In the genomic region with DNA sequence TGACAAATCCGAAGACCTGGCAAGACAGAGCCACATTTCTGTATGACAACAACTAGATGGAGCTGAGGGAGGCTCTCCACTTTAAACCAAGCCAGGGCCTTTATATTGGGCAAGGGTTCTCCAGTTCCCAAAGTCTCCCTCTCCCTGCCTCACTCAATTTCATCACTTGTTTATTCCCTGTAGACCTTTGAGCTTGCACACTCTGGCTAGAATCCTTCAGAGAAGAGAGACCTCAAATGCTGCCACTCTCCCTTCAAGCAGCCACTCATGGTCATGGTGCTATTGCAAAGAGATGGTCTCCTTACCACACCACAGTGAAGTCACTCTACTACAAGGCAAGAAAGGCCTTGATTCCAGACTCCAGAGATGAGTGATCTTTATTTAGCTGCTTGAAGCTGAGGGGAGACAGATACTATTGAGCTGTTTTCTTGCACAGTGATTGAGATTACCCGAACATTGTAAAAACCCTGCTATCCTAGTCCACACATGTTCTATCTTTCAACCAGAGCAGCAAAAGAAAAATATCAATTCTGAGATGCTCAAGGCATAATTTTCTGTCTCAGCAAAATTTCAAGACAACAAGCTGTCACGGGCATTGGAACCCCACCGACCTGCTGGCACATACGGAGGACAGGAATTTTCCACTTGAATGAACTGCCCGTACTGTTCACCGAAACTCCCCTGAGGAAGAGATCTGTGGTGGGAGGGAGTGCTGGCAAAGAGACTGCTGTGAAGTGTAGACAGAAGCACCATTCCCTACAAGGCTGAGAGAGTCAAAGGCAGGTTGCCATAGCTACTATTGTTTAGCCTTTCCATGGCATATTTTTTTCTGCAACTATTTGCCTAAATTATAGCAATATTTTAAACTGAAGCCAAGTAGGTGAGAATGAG, we compare ENCODE assay signal across 17 cellular contexts.
DNase-seq lines count a peak whose midpoint lies in the region; ATAC-seq, FAIRE-seq and TF ChIP-seq lines count a peak whose summit lies in the region.
"Had no signal": no experiment of that assay in that cellular context is flagged by ENCODE, and none has a peak within 500 bp of the region (broad histone marks: within the 10 kb centered on the region; RNA-seq: fewer than 3 reads in every experiment).

No MANE protein-coding gene starts in this region.

- H3K27me3 ChIP-seq in BLaER1: no peaks in the 10 kb centered on the region
- no peaks in the 10 kb centered on the region for H3K27me3 ChIP-seq in HepG2 (ENCODE audit: control insufficient read depth in 1 of 2, insufficient read depth in 2 of 2, low read length in 2 of 2)
- no peaks in the 10 kb centered on the region for H3K27me3 ChIP-seq in testis

- H3K9me3 ChIP-seq in BLaER1 (no peaks in the 10 kb centered on the region), HepG2 (ENCODE audit: low read length) (no peaks in the 10 kb centered on the region), kidney (ENCODE audit: control insufficient read depth in 1 of 2, low read length in 2 of 2) (no peaks in the 10 kb centered on the region), testis (no peaks in the 10 kb centered on the region)

- peak; percentile 57 for ATAC-seq in HepG2
- ATAC-seq in GM21786 (IDR thresholded peaks at IDR 0.05; ENCODE audit: unreplicated experiment): no peak
- ATAC-seq in effector memory CD8-positive, alpha-beta T cell (replicated peaks): no peak
- ATAC-seq: Panc1 had no signal

- TF ChIP-seq POLR2A in HepG2 (IDR thresholded peaks at IDR 0.05; ENCODE audit: insufficient read depth in 1 of 2, low read depth in 2 of 2, low read length in 2 of 2) (no peak), testis (IDR thresholded peaks at IDR 0.05) (no peak)

- TF ChIP-seq CTCF in brain (conservative IDR thresholded peaks at IDR 0.05) (no peak), HepG2 (CRISPR knock-in tag; IDR thresholded peaks at IDR 0.05) (no peak), kidney (IDR thresholded peaks at IDR 0.05; ENCODE audit: borderline replicate concordance, extremely low read depth, insufficient read depth) (no peak), testis (IDR thresholded peaks at IDR 0.05) (no peak)

- in situ Hi-C loops in HepG2 (cut with HindIII; ENCODE audit: extremely low pct_ligation_motif_present, low pct_unique_long_range_greater_than_20kb): no loop called here

- H2AFZ ChIP-seq in HepG2 (ENCODE audit: low read length): no peak overlapping the region

- H3K4me3 ChIP-seq in BLaER1 (no peak overlapping the region), HepG2 (replicated peaks in 1 of 3; ENCODE audit: insufficient read depth in 1 of 3, low read depth in 2 of 3, low read length in 3 of 3) (no peak overlapping the region), kidney (ENCODE audit: low read length in 2 of 2) (no peak overlapping the region), testis (no peak overlapping the region)

- H3K4me1 Mint-ChIP-seq in brain: peaks cover 22% of the 10 kb centered on the region
- no peaks in the 10 kb centered on the region for H3K4me1 Mint-ChIP-seq in effector memory CD8-positive, alpha-beta T cell (ENCODE audit: low read depth in 2 of 2)

- BruUV-seq in HepG2 (replicated peaks; lab: Mats Ljungman, UMichigan): no TSS peak

- no peaks in the 10 kb centered on the region for H3K36me3 Mint-ChIP-seq in brain
- no peaks in the 10 kb centered on the region for H3K36me3 Mint-ChIP-seq in effector memory CD8-positive, alpha-beta T cell (ENCODE audit: insufficient read depth)

- peak overlapping the region in 4 of 5 experiments; percentile 13 to 84 (median 44) for H3K27ac Mint-ChIP-seq in brain
- no peak overlapping the region for H3K27ac Mint-ChIP-seq in effector memory CD8-positive, alpha-beta T cell
- H3K27ac Mint-ChIP-seq: activated T-cell treated with anti-CD3 and anti-CD28 coated beads, Interleukin-2, amount 50 U/mL, for 72 hours had no signal

- no peaks in the 10 kb centered on the region for H3K79me2 ChIP-seq in HepG2 (ENCODE audit: insufficient read depth, low read length)

- no peaks in the 10 kb centered on the region for H3K36me3 ChIP-seq in BLaER1
- H3K36me3 ChIP-seq in HepG2 (replicated peaks in 1 of 2; ENCODE audit: control insufficient read depth in 1 of 2, insufficient read depth in 2 of 2, low read length in 2 of 2): no peaks in the 10 kb centered on the region
- H3K36me3 ChIP-seq in kidney (ENCODE audit: control insufficient read depth in 1 of 2, insufficient read depth in 2 of 2, low read length in 2 of 2): no peaks in the 10 kb centered on the region
- H3K36me3 ChIP-seq in testis (ENCODE audit: low read depth, missing control alignments): no peaks in the 10 kb centered on the region

- H4K20me1 ChIP-seq in BLaER1: no peaks in the 10 kb centered on the region
- no peaks in the 10 kb centered on the region for H4K20me1 ChIP-seq in HepG2 (ENCODE audit: insufficient read depth, low read length)

- peaks cover 1 to 6% (median 2%) of the 10 kb centered on the region in 5 experiments for H3K9me3 Mint-ChIP-seq in brain
- no peaks in the 10 kb centered on the region for H3K9me3 Mint-ChIP-seq in effector memory CD8-positive, alpha-beta T cell
- H3K9me3 Mint-ChIP-seq: activated T-cell treated with anti-CD3 and anti-CD28 coated beads, Interleukin-2, amount 50 U/mL, for 72 hours had no signal

- no peak for FAIRE-seq in HepG2 (lab: Jason Lieb, UNC)
- no peak for FAIRE-seq in kidney (lab: Jason Lieb, UNC)
- FAIRE-seq: astrocyte had no signal

- H3K4me1 ChIP-seq in BLaER1: peaks cover 55% of the 10 kb centered on the region
- H3K4me1 ChIP-seq in HepG2 (ENCODE audit: insufficient read depth, low read length): peaks cover 29% of the 10 kb centered on the region
- no peaks in the 10 kb centered on the region for H3K4me1 ChIP-seq in kidney (ENCODE audit: control insufficient read depth in 1 of 2, insufficient read depth in 1 of 2, low read depth in 1 of 2, low read length in 2 of 2)
- H3K4me1 ChIP-seq in testis: no peaks in the 10 kb centered on the region

- H3K27ac ChIP-seq in BLaER1 (no peak overlapping the region; the same call in 1 of the 2 replicates), HepG2 (ENCODE audit: extremely low read length, insufficient read depth, low read length) (no peak overlapping the region), kidney (ENCODE audit: low read depth in 2 of 2, low read length in 2 of 2) (no peak overlapping the region), testis (no peak overlapping the region)

- DNase-seq in NCI-H1092 (lab: John Stamatoyannopoulos, UW) (peak; percentile 10), HepG2 (ENCODE audit: low spot score) (no peak), kidney (no peak), testis (no peak)
- no peak for DNase-seq in effector memory CD8-positive, alpha-beta T cell
- DNase-seq: activated CD4-positive, alpha-beta T cell treated with anti-CD3 and anti-CD28 coated beads for 48 hours; activated T-cell treated with anti-CD3 and anti-CD28 coated beads, Interleukin-2, amount 50 U/mL, for 72 hours; AML-193; effector CD8-positive, alpha-beta T cell; foreskin fibroblast; NCI-H524; T-helper 1 cell had no signal

- WGBS in HepG2 (ENCODE audit: low lambda C conversion rate): 70% methylated on average over 7 of the region's 7 CpGs
- 55 to 67% methylated on average over 7 of the region's 7 CpGs for WGBS in testis, 2 donors

- no peak for TF ChIP-seq RAD21 in HepG2 (CRISPR knock-in tag; IDR thresholded peaks at IDR 0.05)

- H3K4me2 ChIP-seq in BLaER1 (peak overlapping the region; percentile 57), HepG2 (ENCODE audit: low read depth, low read length) (no peak overlapping the region)

- TF ChIP-seq EP300 in HepG2 (IDR thresholded peaks at IDR 0.05; ENCODE audit: low read depth in 2 of 2, low read length in 2 of 2) (no peak), HepG2 (CRISPR knock-in tag; IDR thresholded peaks at IDR 0.05; ENCODE audit: borderline replicate concordance) (no peak)

- CTCF ChIA-PET in HepG2 (lab: Yijun Ruan, JAX; ENCODE audit: low intra/inter-chr PET ratio, low total read pairs): no interaction called here

- no peak overlapping the region for H3K9ac ChIP-seq in BLaER1
- no peak overlapping the region for H3K9ac ChIP-seq in HepG2 (ENCODE audit: insufficient read depth, low read depth, low read length)
- no peak overlapping the region for H3K9ac ChIP-seq in kidney (ENCODE audit: low read length in 2 of 2)

- peak overlapping the region in 3 of 5 experiments; percentile 10 to 71 (median 16) for H3K4me3 Mint-ChIP-seq in brain
- no peak overlapping the region for H3K4me3 Mint-ChIP-seq in effector memory CD8-positive, alpha-beta T cell

- POLR2A ChIA-PET in HepG2 (lab: Yijun Ruan, JAX): no interaction called here

- intact Hi-C loops in HepG2 (cut with micrococcal nuclease; ENCODE audit: unreplicated experiment) (no loop called here), kidney (cut with DNase I) (no loop called here), testis (cut with DNase I; ENCODE audit: low total_unique reads) (no loop called here)

- no peaks in the 10 kb centered on the region for H3K27me3 Mint-ChIP-seq in brain
- peaks cover 34 to 47% of the 10 kb centered on the region in 2 donors for H3K27me3 Mint-ChIP-seq in effector memory CD8-positive, alpha-beta T cell

TF ChIP-seq in HepG2, 621 proteins besides CTCF, POLR2A, EP300 and RAD21:
- TF ChIP-seq CBX2 (IDR thresholded peaks at IDR 0.05; ENCODE audit: low read depth, low read length): no peak
- TF ChIP-seq CBX2 (CRISPR knock-in tag; IDR thresholded peaks at IDR 0.05; ENCODE audit: low read depth): no peak
- peak; percentile 34 for TF ChIP-seq HNF4A (CRISPR knock-in tag; IDR thresholded peaks at IDR 0.05)
- TF ChIP-seq ZNF713 (CRISPR knock-in tag; IDR thresholded peaks at IDR 0.05): no peak
- no peak for TF ChIP-seq ASH2L (IDR thresholded peaks at IDR 0.05; ENCODE audit: insufficient read length, low read depth, low read length)
- no peak for TF ChIP-seq ZFP36 (IDR thresholded peaks at IDR 0.05; ENCODE audit: borderline replicate concordance, low read depth, low read length, partially characterized antibody)
- TF ChIP-seq ZNF234 (CRISPR knock-in tag; conservative IDR thresholded peaks at IDR 0.05): no peak
- TF ChIP-seq ZNF33B (CRISPR knock-in tag; IDR thresholded peaks at IDR 0.05): no peak
- TF ChIP-seq ZNF572 (CRISPR knock-in tag; IDR thresholded peaks at IDR 0.05): no peak

Comparison
In these comparisons a context has a peak if more than half of its experiments do, and no peak if none do; other contexts are left out.
1. H3K27ac Mint-ChIP-seq: peak in brain (4 of 5); none in effector memory CD8-positive, alpha-beta T cell (0 of 2).
2. H3K4me3 Mint-ChIP-seq: peak in brain (3 of 5); none in effector memory CD8-positive, alpha-beta T cell (0 of 2).